ENCODE assay signal across 8 cellular contexts in genomic region chr19:58399903-58400637, GRCh38. TPM values are rescaled to one million over a fixed set of nuclear protein-coding genes. Genes with fewer than 3 reads are reported as not detected.
DNase-seq lines count a peak whose midpoint lies in the region; ATAC-seq lines count a peak whose summit lies in the region.

No MANE protein-coding gene starts in this region.

- H3K27me3 Mint-ChIP-seq in activated CD4-positive, alpha-beta T cell treated with anti-CD3 and anti-CD28 coated beads, Interleukin-2, amount 10 ng/mL, durations not matched to agents 7 days and 5 days: no peaks in the 10 kb centered on the region
- peaks cover 8% of the 10 kb centered on the region for H3K27me3 Mint-ChIP-seq in T-helper 17 cell

- peaks cover under 1 to 1% of the 10 kb centered on the region in 2 donors for H3K36me3 ChIP-seq in stomach smooth muscle (ENCODE audit: control insufficient read depth in 2 of 2, insufficient read depth in 2 of 2, low read length in 2 of 2)

- POLR2A ChIA-PET in activated CD4-positive, alpha-beta T cell treated with anti-CD3 and anti-CD28 coated beads, Interleukin-2, amount 10 ng/mL, durations not matched to agents 7 days and 5 days (lab: Charles Lee): no interaction called here

- peak overlapping the region; percentile 66 to 79 for H3K9ac ChIP-seq in stomach smooth muscle (ENCODE audit: low read length in 2 of 2)

- H3K4me3 ChIP-seq in stomach smooth muscle (ENCODE audit: low read length in 2 of 2): peak overlapping the region; percentile 87 to 96

- no peak for DNase-seq in activated CD4-positive, alpha-beta T cell treated with anti-CD3 and anti-CD28 coated beads, Interleukin-2, amount 10 ng/mL, durations not matched to agents 7 days and 5 days
- DNase-seq in activated CD4-positive, alpha-beta T cell treated with anti-CD3 and anti-CD28 coated beads, Interleukin-2, amount 50 U/mL, for 48 hours: no peak
- DNase-seq in T-helper 17 cell (no peak), hypothalamus (lab: John Stamatoyannopoulos, UW) (peak in 27 of 51 donors; percentile 9 to 61 (median 36)), amniotic stem cell (lab: John Stamatoyannopoulos, UW) (no peak)
- DNase-seq in stimulated activated CD4-positive, alpha-beta T cell treated with anti-CD3 and anti-CD28 coated beads, Interleukin-15, amount 100 ng/mL, for 24 hours: no peak

- peak overlapping the region; percentile 70 for H3K27ac Mint-ChIP-seq in activated CD4-positive, alpha-beta T cell treated with anti-CD3 and anti-CD28 coated beads, Interleukin-2, amount 10 ng/mL, durations not matched to agents 7 days and 5 days
- H3K27ac Mint-ChIP-seq in T-helper 17 cell: no peak overlapping the region

- H3K4me1 ChIP-seq in stomach smooth muscle (ENCODE audit: control insufficient read depth, insufficient read depth, low read length): peaks cover 20% of the 10 kb centered on the region

- no peak overlapping the region for H3K27ac ChIP-seq in stomach smooth muscle (ENCODE audit: low read length)

- no peaks in the 10 kb centered on the region for H3K9me3 Mint-ChIP-seq in activated CD4-positive, alpha-beta T cell treated with anti-CD3 and anti-CD28 coated beads, Interleukin-2, amount 10 ng/mL, durations not matched to agents 7 days and 5 days

- CTCF ChIA-PET in activated CD4-positive, alpha-beta T cell treated with anti-CD3 and anti-CD28 coated beads, Interleukin-2, amount 10 ng/mL, durations not matched to agents 7 days and 5 days (lab: Charles Lee): interaction anchor here (0.6 kb wide), 1 partner anchor 153 kb away, joined by 4 read pairs; no protein-coding TSS in a partner anchor

- no peak for ATAC-seq in T-helper 17 cell
- ATAC-seq in HG03432 (IDR thresholded peaks at IDR 0.05; ENCODE audit: unreplicated experiment): no peak

- peaks cover 25% of the 10 kb centered on the region in 2 donors for H3K27me3 ChIP-seq in stomach smooth muscle (ENCODE audit: control insufficient read depth in 1 of 2, insufficient read depth in 2 of 2, low read length in 2 of 2)

- no peaks in the 10 kb centered on the region for H3K9me3 ChIP-seq in T-helper 17 cell (ENCODE audit: control insufficient read depth, low read length, poor library complexity, severe bottlenecking)
- H3K9me3 ChIP-seq in stomach smooth muscle (ENCODE audit: control insufficient read depth in 2 of 2, low read length in 2 of 2): no peaks in the 10 kb centered on the region

- peaks cover 25% of the 10 kb centered on the region for H3K4me1 Mint-ChIP-seq in activated CD4-positive, alpha-beta T cell treated with anti-CD3 and anti-CD28 coated beads, Interleukin-2, amount 10 ng/mL, durations not matched to agents 7 days and 5 days
- peaks cover 13% of the 10 kb centered on the region for H3K4me1 Mint-ChIP-seq in T-helper 17 cell

- H3K36me3 Mint-ChIP-seq in activated CD4-positive, alpha-beta T cell treated with anti-CD3 and anti-CD28 coated beads, Interleukin-2, amount 10 ng/mL, durations not matched to agents 7 days and 5 days (ENCODE audit: low read depth): peaks cover 3% of the 10 kb centered on the region
- no peaks in the 10 kb centered on the region for H3K36me3 Mint-ChIP-seq in T-helper 17 cell (ENCODE audit: low read depth)

- H3K4me3 Mint-ChIP-seq in activated CD4-positive, alpha-beta T cell treated with anti-CD3 and anti-CD28 coated beads, Interleukin-2, amount 10 ng/mL, durations not matched to agents 7 days and 5 days: peak overlapping the region; percentile 89
- peak overlapping the region; percentile 90 for H3K4me3 Mint-ChIP-seq in T-helper 17 cell

RNA-seq across cellular contexts. Expression of gene RNF225, which starts 4.6 kb away (rescaled TPM):
- under 1 TPM; 0.35 to 0.74 TPM for total RNA-seq in activated CD4-positive, alpha-beta T cell treated with anti-CD3 and anti-CD28 coated beads, Interleukin-2, amount 10 ng/mL, durations not matched to agents 7 days and 5 days
- total RNA-seq in T-helper 17 cell: not detected

RNA-seq across cellular contexts. Expression of gene ZNF584, which starts 8.4 kb away (rescaled TPM):
- 1 to 10 TPM; 6.7 to 6.8 TPM for total RNA-seq in activated CD4-positive, alpha-beta T cell treated with anti-CD3 and anti-CD28 coated beads, Interleukin-2, amount 10 ng/mL, durations not matched to agents 7 days and 5 days
- total RNA-seq in T-helper 17 cell: 1 to 10 TPM; 3.0 to 5.4 TPM

RNA-seq across cellular contexts. Expression of gene RPS5, which starts 13.0 kb away (rescaled TPM):
- 1,000 to 10,000 TPM in 1 of 2 experiments, 100 to 1,000 TPM in 1; 918 to 1,077 TPM for total RNA-seq in activated CD4-positive, alpha-beta T cell treated with anti-CD3 and anti-CD28 coated beads, Interleukin-2, amount 10 ng/mL, durations not matched to agents 7 days and 5 days
- 1,000 to 10,000 TPM; 1,065 to 1,239 TPM for total RNA-seq in T-helper 17 cell

RNA-seq across cellular contexts. Expression of gene ZNF837, which starts 19.2 kb away (rescaled TPM):
- total RNA-seq in activated CD4-positive, alpha-beta T cell treated with anti-CD3 and anti-CD28 coated beads, Interleukin-2, amount 10 ng/mL, durations not matched to agents 7 days and 5 days: 1 to 10 TPM; 1.5 to 2.3 TPM
- 1 to 10 TPM; 1.2 to 1.6 TPM for total RNA-seq in T-helper 17 cell

RNA-seq across cellular contexts. Expression of gene ZNF497, which starts 37.5 kb away (rescaled TPM):
- 1 to 10 TPM in 1 of 2 experiments, under 1 TPM in 1; 0.98 to 1.4 TPM for total RNA-seq in activated CD4-positive, alpha-beta T cell treated with anti-CD3 and anti-CD28 coated beads, Interleukin-2, amount 10 ng/mL, durations not matched to agents 7 days and 5 days
- total RNA-seq in T-helper 17 cell: 1 to 10 TPM in 1 of 2 donors, under 1 TPM in 1; 0.55 to 1.6 TPM

Comparison
In these comparisons a context has a peak if more than half of its experiments do, and no peak if none do; other contexts are left out.
1. DNase-seq: peak in hypothalamus (27 of 51); none in activated CD4-positive, alpha-beta T cell treated with anti-CD3 and anti-CD28 coated beads, Interleukin-2, amount 10 ng/mL, durations not matched to agents 7 days and 5 days (single experiment), activated CD4-positive, alpha-beta T cell treated with anti-CD3 and anti-CD28 coated beads, Interleukin-2, amount 50 U/mL, for 48 hours (0 of 2), T-helper 17 cell (0 of 3), amniotic stem cell (single experiment) and stimulated activated CD4-positive, alpha-beta T cell treated with anti-CD3 and anti-CD28 coated beads, Interleukin-15, amount 100 ng/mL, for 24 hours (single experiment).